In genomic region chr21:14545906-14546480, GRCh38 we compare ENCODE assay signal across 9 cellular contexts. TPM values are rescaled to one million over a fixed set of nuclear protein-coding genes. Genes with fewer than 3 reads are reported as not detected.
DNase-seq lines count a peak whose midpoint lies in the region; ATAC-seq and TF ChIP-seq lines count a peak whose summit lies in the region.
"Had no signal": no experiment of that assay in that cellular context is flagged by ENCODE, and none has a peak within 500 bp of the region (broad histone marks: within the 10 kb centered on the region; RNA-seq: fewer than 3 reads in every experiment).

Gene SAMSN1, minus strand, starts transcription at chr21:14546315. Its CDS starts 54 bp downstream, at chr21:14546261.

- no peak for DNase-seq in Right ventricle myocardium superior
- DNase-seq in right atrium auricular region (ENCODE audit: low spot score), result no peak
- peak; percentile 46 for DNase-seq in activated CD4-positive, alpha-beta T cell treated with anti-CD3 and anti-CD28 coated beads for 1 hour
- DNase-seq in esophagus muscularis mucosa (ENCODE audit: extremely low spot score), result no peak
- DNase-seq in stimulated activated CD4-positive, alpha-beta T cell treated with anti-CD3 and anti-CD28 coated beads, Interleukin-2, amount 100 ng/mL, for 4 hours (ENCODE audit: low read depth), result peak; percentile 59
- no peak for DNase-seq in NCI-H146 (lab: John Stamatoyannopoulos, UW)
- no peak for DNase-seq in iPS-NIHi7 (ENCODE audit: extremely low spot score)

- ATAC-seq in Right ventricle myocardium superior (ENCODE audit: poor library complexity), result peak; percentile 72
- ATAC-seq in HG03469 (IDR thresholded peaks at IDR 0.05; ENCODE audit: unreplicated experiment), result peak; percentile 92

- intact Hi-C loops in Right ventricle myocardium superior (cut with DNase I), result no loop called here
- intact Hi-C loops in esophagus muscularis mucosa (cut with DNase I), result no loop called here

- H3K4me3 ChIP-seq in right atrium auricular region (no peak within 1 kb of the TSS), esophagus muscularis mucosa (peak within 1 kb of the TSS; percentile 21 to 39 (median 22))

- H3K27ac ChIP-seq in right atrium auricular region, result peak within 1 kb of the TSS in 1 of 2 donors; percentile 18
- H3K27ac ChIP-seq in esophagus muscularis mucosa (replicated peaks in 1 of 4), result no peak within 1 kb of the TSS
- H3K27ac ChIP-seq: ascending aorta had no signal

- TF ChIP-seq EP300 in esophagus muscularis mucosa (IDR thresholded peaks at IDR 0.05), result no peak

- H3K4me1 ChIP-seq in right atrium auricular region (no peaks in the 10 kb centered on the region), esophagus muscularis mucosa (no peaks in the 10 kb centered on the region)
- H3K4me1 ChIP-seq: ascending aorta had no signal

- peak; percentile 69 for TF ChIP-seq POLR2A in esophagus muscularis mucosa (IDR thresholded peaks at IDR 0.05; ENCODE audit: low read depth)

- TF ChIP-seq CTCF in right atrium auricular region (IDR thresholded peaks at IDR 0.05) (no peak), esophagus muscularis mucosa (IDR thresholded peaks at IDR 0.05) (no peak)

- H3K9me3 ChIP-seq in right atrium auricular region (no peaks in the 10 kb centered on the region), esophagus muscularis mucosa (no peaks in the 10 kb centered on the region)
- H3K9me3 ChIP-seq: ascending aorta had no signal

- no peaks in the 10 kb centered on the region for H3K27me3 ChIP-seq in right atrium auricular region
- H3K27me3 ChIP-seq in esophagus muscularis mucosa, result no peaks in the 10 kb centered on the region
- H3K27me3 ChIP-seq: ascending aorta had no signal

- H3K36me3 ChIP-seq in right atrium auricular region (no peaks in the 10 kb centered on the region), esophagus muscularis mucosa (no peaks in the 10 kb centered on the region)
- H3K36me3 ChIP-seq: ascending aorta had no signal

- 57% methylated on average over 1 of the region's 1 CpG for WGBS in esophagus muscularis mucosa

RNA-seq across cellular contexts. Expression of gene SAMSN1, which starts in this region (rescaled TPM):
- total RNA-seq in Right ventricle myocardium superior (1.3 TPM), right atrium auricular region (1 to 10 TPM; 3.2 to 3.7 TPM), esophagus muscularis mucosa (10 to 100 TPM in 1 of 4 donors, 1 to 10 TPM in 3; 1.6 to 22.5 (median 2.9) TPM)

Comparison
In these comparisons a context has a peak if more than half of its experiments do, and no peak if none do; other contexts are left out.
1. DNase-seq: peak in activated CD4-positive, alpha-beta T cell treated with anti-CD3 and anti-CD28 coated beads for 1 hour (single experiment) and stimulated activated CD4-positive, alpha-beta T cell treated with anti-CD3 and anti-CD28 coated beads, Interleukin-2, amount 100 ng/mL, for 4 hours (single experiment); none in Right ventricle myocardium superior (single experiment), right atrium auricular region (single experiment), esophagus muscularis mucosa (single experiment), NCI-H146 (single experiment) and iPS-NIHi7 (single experiment).
2. H3K4me3 ChIP-seq: peak in esophagus muscularis mucosa (4 of 4); none in right atrium auricular region (0 of 2).